20 cellular contexts compared by ENCODE assay signal in the genomic region with DNA sequence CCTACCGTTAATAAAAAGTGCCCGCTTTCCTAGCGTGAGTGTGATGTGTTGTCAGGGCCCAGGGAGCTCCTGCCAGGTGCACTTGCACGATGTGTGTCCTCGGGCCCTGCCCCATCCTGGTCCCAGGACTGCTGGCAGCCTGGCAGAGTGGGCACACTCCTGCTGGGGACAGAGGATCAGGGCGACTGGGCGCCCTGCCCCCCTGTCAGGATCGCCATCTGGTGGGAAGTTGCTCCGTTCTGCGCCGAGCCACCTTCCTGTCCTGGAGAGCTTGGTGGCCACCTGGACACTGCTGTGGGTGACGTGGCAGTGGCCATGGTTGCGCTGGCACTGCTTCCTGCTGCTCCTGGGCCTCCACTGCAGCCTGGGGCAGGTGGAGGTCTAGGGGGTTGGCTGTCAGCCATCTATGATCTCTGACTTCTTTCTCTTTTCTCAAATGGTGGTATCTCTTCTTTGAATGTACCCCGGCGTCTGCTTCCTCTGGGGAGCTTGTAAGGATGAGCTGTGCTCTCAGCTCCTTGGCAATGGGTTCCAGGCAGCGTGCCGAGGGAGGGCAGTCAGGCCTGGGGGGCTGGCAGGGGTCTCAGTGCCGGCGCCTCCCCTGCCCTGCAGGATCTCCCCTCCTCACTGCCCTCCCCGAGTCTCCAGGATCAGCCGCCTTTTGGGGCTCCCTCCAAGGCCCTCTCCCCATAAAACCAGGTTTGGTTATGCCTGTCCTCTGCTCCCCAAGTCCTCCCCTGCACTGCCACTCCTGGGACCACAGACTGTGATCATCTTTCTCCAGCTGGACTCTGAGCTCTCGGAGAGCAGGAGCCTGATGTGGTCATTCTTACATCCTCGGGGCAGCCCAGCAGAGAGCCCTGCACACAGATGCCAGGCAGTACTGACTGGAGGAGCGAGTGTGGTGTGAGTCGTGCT.
DNase-seq lines count a peak whose midpoint lies in the region; ATAC-seq and TF ChIP-seq lines count a peak whose summit lies in the region.
"Had no signal": no experiment of that assay in that cellular context is flagged by ENCODE, and none has a peak within 500 bp of the region (broad histone marks: within the 10 kb centered on the region; RNA-seq: fewer than 3 reads in every experiment).

No MANE protein-coding gene starts in this region.

- 83 to 91% (median 88%) methylated on average over 19 to 25 of the region's 25 CpGs for WGBS in stomach, 5 donors

- TF ChIP-seq CTCF in stomach (IDR thresholded peaks at IDR 0.05), result no peak

- H3K27me3 Mint-ChIP-seq in activated CD8-positive, alpha-beta T cell treated with anti-CD3 and anti-CD28 coated beads, Interleukin-2, amount 10 ng/mL, durations not matched to agents 7 days and 5 days (ENCODE audit: low read depth), result no peaks in the 10 kb centered on the region
- H3K27me3 Mint-ChIP-seq: effector memory CD8-positive, alpha-beta T cell; stimulated activated naive CD8-positive, alpha-beta T cell treated with anti-CD3 and anti-CD28 coated beads, Interleukin-15, Interleukin-2, amounts not matched to agents 100 ng/mL and 50 ng/mL, for 24 hours had no signal

- POLR2A ChIA-PET in activated CD8-positive, alpha-beta T cell treated with anti-CD3 and anti-CD28 coated beads, Interleukin-2, amount 10 ng/mL, durations not matched to agents 7 days and 5 days (lab: Charles Lee), result interaction anchor here (1.5 kb wide), 1 partner anchor 8 kb away, joined by 3 read pairs; no protein-coding TSS in a partner anchor

- no peaks in the 10 kb centered on the region for H3K4me1 Mint-ChIP-seq in activated CD8-positive, alpha-beta T cell treated with anti-CD3 and anti-CD28 coated beads, Interleukin-2, amount 10 ng/mL, durations not matched to agents 7 days and 5 days (ENCODE audit: low read depth)
- H3K4me1 Mint-ChIP-seq: activated naive CD4-positive, alpha-beta T cell treated with anti-CD3 and anti-CD28 coated beads, Interleukin-2, amount 10 ng/mL, durations not matched to agents 7 days and 5 days; GM23338 had no signal

- H3K36me3 Mint-ChIP-seq in activated CD8-positive, alpha-beta T cell treated with anti-CD3 and anti-CD28 coated beads, Interleukin-2, amount 10 ng/mL, durations not matched to agents 7 days and 5 days (ENCODE audit: low read depth), result no peaks in the 10 kb centered on the region
- H3K36me3 Mint-ChIP-seq: activated naive CD4-positive, alpha-beta T cell treated with anti-CD3 and anti-CD28 coated beads, Interleukin-2, amount 10 ng/mL, durations not matched to agents 7 days and 5 days; CD8-positive, alpha-beta T cell had no signal

- ATAC-seq in activated CD8-positive, alpha-beta T cell treated with anti-CD3 and anti-CD28 coated beads, Interleukin-2, amount 10 ng/mL, durations not matched to agents 7 days and 5 days, result no peak
- ATAC-seq: CD8-positive, alpha-beta T cell; effector memory CD8-positive, alpha-beta T cell; Panc1; psoas muscle had no signal

- no peak overlapping the region for H3K27ac Mint-ChIP-seq in activated CD8-positive, alpha-beta T cell treated with anti-CD3 and anti-CD28 coated beads, Interleukin-2, amount 10 ng/mL, durations not matched to agents 7 days and 5 days
- H3K27ac Mint-ChIP-seq: activated naive CD4-positive, alpha-beta T cell treated with anti-CD3 and anti-CD28 coated beads, Interleukin-2, amount 10 ng/mL, durations not matched to agents 7 days and 5 days; CD8-positive, alpha-beta T cell; GM23338; stimulated activated naive CD8-positive, alpha-beta T cell treated with anti-CD3 and anti-CD28 coated beads, Interleukin-15, Interleukin-2, amounts not matched to agents 100 ng/mL and 50 ng/mL, for 24 hours had no signal

- intact Hi-C loops in stomach (cut with DNase I; ENCODE audit: low total_unique reads), result no loop called here

- no peak overlapping the region for H3K4me3 Mint-ChIP-seq in activated CD8-positive, alpha-beta T cell treated with anti-CD3 and anti-CD28 coated beads, Interleukin-2, amount 10 ng/mL, durations not matched to agents 7 days and 5 days
- H3K4me3 Mint-ChIP-seq: activated naive CD4-positive, alpha-beta T cell treated with anti-CD3 and anti-CD28 coated beads, Interleukin-2, amount 10 ng/mL, durations not matched to agents 7 days and 5 days; CD8-positive, alpha-beta T cell; effector memory CD8-positive, alpha-beta T cell; GM23338; stimulated activated naive CD8-positive, alpha-beta T cell treated with anti-CD3 and anti-CD28 coated beads, Interleukin-15, Interleukin-2, amounts not matched to agents 100 ng/mL and 50 ng/mL, for 24 hours had no signal

- CTCF ChIA-PET in activated CD8-positive, alpha-beta T cell treated with anti-CD3 and anti-CD28 coated beads, Interleukin-2, amount 10 ng/mL, durations not matched to agents 7 days and 5 days (lab: Charles Lee), result interaction anchor here (1.3 kb wide), 1 partner anchor 10 kb away, joined by 3 read pairs; no protein-coding TSS in a partner anchor

- no peak for TF ChIP-seq POLR2A in stomach (IDR thresholded peaks at IDR 0.05)

- H3K27me3 ChIP-seq in layer of hippocampus (ENCODE audit: control insufficient read depth, insufficient read depth, low read length), result no peaks in the 10 kb centered on the region
- H3K27me3 ChIP-seq in stomach, result no peaks in the 10 kb centered on the region
- H3K27me3 ChIP-seq: uterus had no signal

- no peak overlapping the region for H3K4me3 ChIP-seq in stomach
- H3K4me3 ChIP-seq: GM12878, GM23338, psoas muscle, uterus had no signal

- no peaks in the 10 kb centered on the region for H3K9me3 Mint-ChIP-seq in activated CD8-positive, alpha-beta T cell treated with anti-CD3 and anti-CD28 coated beads, Interleukin-2, amount 10 ng/mL, durations not matched to agents 7 days and 5 days (ENCODE audit: insufficient read depth)
- H3K9me3 Mint-ChIP-seq: activated naive CD4-positive, alpha-beta T cell treated with anti-CD3 and anti-CD28 coated beads, Interleukin-2, amount 10 ng/mL, durations not matched to agents 7 days and 5 days; CD8-positive, alpha-beta T cell; effector memory CD8-positive, alpha-beta T cell; GM23338; stimulated activated naive CD8-positive, alpha-beta T cell treated with anti-CD3 and anti-CD28 coated beads, Interleukin-15, Interleukin-2, amounts not matched to agents 100 ng/mL and 50 ng/mL, for 24 hours had no signal

- no peak for TF ChIP-seq EP300 in stomach (IDR thresholded peaks at IDR 0.05)

- H3K4me1 ChIP-seq in stomach, result no peaks in the 10 kb centered on the region
- H3K4me1 ChIP-seq: psoas muscle, uterus had no signal

- peak; percentile 39 for DNase-seq in NCI-H2171 treated with DMSO at 0.1 percent for 48 hours (lab: John Stamatoyannopoulos, UW)
- no peak for DNase-seq in NCI-H2171 (lab: John Stamatoyannopoulos, UW)
- peak; percentile 19 for DNase-seq in EL
- peak; percentile 42 for DNase-seq in SKM-1 (lab: John Stamatoyannopoulos, UW; ENCODE audit: unreplicated experiment)
- no peak for DNase-seq in stomach
- DNase-seq in activated CD8-positive, alpha-beta T cell treated with anti-CD3 and anti-CD28 coated beads, Interleukin-2, amount 10 ng/mL, durations not matched to agents 7 days and 5 days, result no peak
- no peak for DNase-seq in NCI-H774 (lab: John Stamatoyannopoulos, UW)
- DNase-seq: activated CD8-positive, alpha-beta memory T cell treated with anti-CD3 and anti-CD28 coated beads, Interleukin-2, amount 50 U/mL, for 48 hours; activated naive CD4-positive, alpha-beta T cell treated with anti-CD3 and anti-CD28 coated beads, Interleukin-2, amount 10 ng/mL, durations not matched to agents 7 days and 5 days; CD8-positive, alpha-beta T cell; effector memory CD8-positive, alpha-beta T cell; kidney glomerular epithelial cell; T-helper 2 cell; uterus had no signal

- H3K27ac ChIP-seq in layer of hippocampus (ENCODE audit: low read depth, low read length), result peak overlapping the region; percentile 38
- no peak overlapping the region for H3K27ac ChIP-seq in stomach
- H3K27ac ChIP-seq: psoas muscle, uterus had no signal

- H3K36me3 ChIP-seq in stomach, result peaks cover 0 to 46% (median 8%) of the 10 kb centered on the region in 4 donors
- H3K36me3 ChIP-seq: uterus had no signal

- H3K9me3 ChIP-seq in stomach, result no peaks in the 10 kb centered on the region
- H3K9me3 ChIP-seq: psoas muscle, uterus had no signal

Comparison
In these comparisons a context has a peak if more than half of its experiments do, and no peak if none do; other contexts are left out.
1. DNase-seq: peak in NCI-H2171 treated with DMSO at 0.1 percent for 48 hours (single experiment), EL (single experiment) and SKM-1 (single experiment); none in NCI-H2171 (single experiment), stomach (single experiment), activated CD8-positive, alpha-beta T cell treated with anti-CD3 and anti-CD28 coated beads, Interleukin-2, amount 10 ng/mL, durations not matched to agents 7 days and 5 days (single experiment) and NCI-H774 (single experiment).